ENCODE assay signal across 15 cellular contexts in the genomic region with DNA sequence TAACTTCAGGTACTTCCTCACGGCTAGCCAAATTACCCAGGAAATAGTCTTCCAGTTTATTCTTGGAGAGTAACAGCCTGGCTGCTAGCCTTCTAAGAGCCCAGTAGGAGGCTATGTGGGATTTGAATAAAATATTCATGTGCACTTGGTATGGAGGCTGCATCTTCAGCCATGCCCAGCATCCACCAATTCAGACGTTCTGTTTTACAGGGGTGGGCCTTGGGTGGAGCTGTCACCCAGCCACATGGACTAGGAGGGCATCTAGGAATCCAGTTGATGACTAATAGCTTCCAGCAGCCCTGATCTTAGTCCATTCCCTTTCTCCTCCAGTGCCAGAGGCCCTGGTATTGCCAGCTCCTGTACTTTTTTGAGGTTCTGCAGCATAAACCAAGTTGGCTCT.
DNase-seq lines count a peak whose midpoint lies in the region; ATAC-seq, FAIRE-seq and TF ChIP-seq lines count a peak whose summit lies in the region.
"Had no signal": no experiment of that assay in that cellular context is flagged by ENCODE, and none has a peak within 500 bp of the region (broad histone marks: within the 10 kb centered on the region; RNA-seq: fewer than 3 reads in every experiment).

No MANE protein-coding gene starts in this region.

- H3K36me3 ChIP-seq in HepG2 (replicated peaks in 1 of 2; ENCODE audit: control insufficient read depth in 1 of 2, insufficient read depth in 2 of 2, low read length in 2 of 2), result no peaks in the 10 kb centered on the region

- no peak for TF ChIP-seq RAD21 in HepG2 (CRISPR knock-in tag; IDR thresholded peaks at IDR 0.05)

- H3K4me3 ChIP-seq in AG10803 (ENCODE audit: low read length) (no peak overlapping the region), cardiac fibroblast (replicated peaks in 1 of 2; ENCODE audit: low read depth in 2 of 2, low read length in 2 of 2) (no peak overlapping the region), HepG2 (replicated peaks in 1 of 3; ENCODE audit: insufficient read depth in 1 of 3, low read depth in 2 of 3, low read length in 3 of 3) (no peak overlapping the region)

- H3K9ac ChIP-seq in HepG2 (ENCODE audit: insufficient read depth, low read depth, low read length), result no peak overlapping the region

- H3K4me1 ChIP-seq in HepG2 (ENCODE audit: insufficient read depth, low read length), result peaks cover 9% of the 10 kb centered on the region

- H4K20me1 ChIP-seq in HepG2 (ENCODE audit: insufficient read depth, low read length), result no peaks in the 10 kb centered on the region

- no peaks in the 10 kb centered on the region for H3K9me3 ChIP-seq in HepG2 (ENCODE audit: low read length)

- CTCF ChIA-PET in HepG2 (lab: Yijun Ruan, JAX; ENCODE audit: low intra/inter-chr PET ratio, low total read pairs), result no interaction called here

- in situ Hi-C loops in HepG2 (cut with HindIII; ENCODE audit: extremely low pct_ligation_motif_present, low pct_unique_long_range_greater_than_20kb), result no loop called here

- no peaks in the 10 kb centered on the region for H3K79me2 ChIP-seq in HepG2 (ENCODE audit: insufficient read depth, low read length)

- peaks cover 0 to 5% of the 10 kb centered on the region in 2 experiments; a peak in 1 of 5 replicates for H3K27me3 ChIP-seq in HepG2 (ENCODE audit: control insufficient read depth in 1 of 2, insufficient read depth in 2 of 2, low read length in 2 of 2)

- ATAC-seq in HepG2, result peak; percentile 72
- no peak for ATAC-seq in GM19395 (IDR thresholded peaks at IDR 0.05; ENCODE audit: unreplicated experiment)
- ATAC-seq in HG03097 (IDR thresholded peaks at IDR 0.05; ENCODE audit: low FRiP score, unreplicated experiment), result no peak
- ATAC-seq in GM21390 (IDR thresholded peaks at IDR 0.05; ENCODE audit: unreplicated experiment), result no peak
- ATAC-seq in HG02642 (IDR thresholded peaks at IDR 0.05; ENCODE audit: poor library complexity, unreplicated experiment), result no peak
- ATAC-seq: Right ventricle myocardium inferior; stimulated activated memory B cell treated with anti-CD40 and anti-IgM and Interleukin-4, amounts not matched to agents 10 μg/mL and 1 μg/mL and 100 μg/mL, for 72 hours had no signal

- TF ChIP-seq CTCF in AG10803 (conservative IDR thresholded peaks at IDR 0.05; ENCODE audit: low read length), result peak; percentile 45
- peak; percentile 39 for TF ChIP-seq CTCF in cardiac fibroblast (IDR thresholded peaks at IDR 0.05; ENCODE audit: low read depth, low read length)
- no peak for TF ChIP-seq CTCF in HepG2 (CRISPR knock-in tag; IDR thresholded peaks at IDR 0.05)

- WGBS in HepG2 (ENCODE audit: low lambda C conversion rate), result 20% methylated on average over 1 of the region's 2 CpGs

- no TSS peak for BruUV-seq in HepG2 (replicated peaks; lab: Mats Ljungman, UMichigan)

- no peak for TF ChIP-seq EP300 in HepG2 (IDR thresholded peaks at IDR 0.05; ENCODE audit: low read depth in 2 of 2, low read length in 2 of 2)
- TF ChIP-seq EP300 in HepG2 (CRISPR knock-in tag; IDR thresholded peaks at IDR 0.05; ENCODE audit: borderline replicate concordance), result no peak

- POLR2A ChIA-PET in HepG2 (lab: Yijun Ruan, JAX), result no interaction called here

- DNase-seq in AG10803 (ENCODE audit: low read depth) (peak; percentile 37), M059J (ENCODE audit: low read depth) (peak; percentile 53), cardiac fibroblast (ENCODE audit: low read depth in 2 of 2) (peak; percentile 57 to 61), HepG2 (ENCODE audit: low spot score) (no peak)
- DNase-seq: activated CD4-positive, alpha-beta T cell treated with anti-CD3 and anti-CD28 coated beads for 48 hours; activated effector memory CD4-positive, alpha-beta T cell treated with Interleukin-2 at 50 U/mL for 16 hours; COR-L47; cortex of kidney; NCI-H2029 treated with DMSO at 0.1 percent for 48 hours had no signal

- H3K27ac ChIP-seq in HepG2 (ENCODE audit: extremely low read length, insufficient read depth, low read length), result no peak overlapping the region

- no peak for TF ChIP-seq POLR2A in HepG2 (IDR thresholded peaks at IDR 0.05; ENCODE audit: insufficient read depth in 1 of 2, low read depth in 2 of 2, low read length in 2 of 2)

- H2AFZ ChIP-seq in HepG2 (ENCODE audit: low read length), result no peak overlapping the region

- FAIRE-seq in HepG2 (lab: Jason Lieb, UNC), result no peak

- no peak overlapping the region for H3K4me2 ChIP-seq in HepG2 (ENCODE audit: low read depth, low read length)

- intact Hi-C loops in HepG2 (cut with micrococcal nuclease; ENCODE audit: unreplicated experiment), result no loop called here

TF ChIP-seq in HepG2, 621 proteins besides CTCF, POLR2A, EP300 and RAD21:
- TF ChIP-seq ZNF776 (CRISPR knock-in tag; IDR thresholded peaks at IDR 0.05), result no peak
- no peak for TF ChIP-seq HOXA9 (CRISPR knock-in tag; IDR thresholded peaks at IDR 0.05; ENCODE audit: borderline replicate concordance)
- TF ChIP-seq CREM (IDR thresholded peaks at IDR 0.05), result no peak
- no peak for TF ChIP-seq CREM (CRISPR knock-in tag; IDR thresholded peaks at IDR 0.05)
- no peak for TF ChIP-seq MTF2 (CRISPR knock-in tag; IDR thresholded peaks at IDR 0.05; ENCODE audit: borderline replicate concordance)
- no peak for TF ChIP-seq ZNF605 (CRISPR knock-in tag; IDR thresholded peaks at IDR 0.05)
- TF ChIP-seq, protein P1, sequence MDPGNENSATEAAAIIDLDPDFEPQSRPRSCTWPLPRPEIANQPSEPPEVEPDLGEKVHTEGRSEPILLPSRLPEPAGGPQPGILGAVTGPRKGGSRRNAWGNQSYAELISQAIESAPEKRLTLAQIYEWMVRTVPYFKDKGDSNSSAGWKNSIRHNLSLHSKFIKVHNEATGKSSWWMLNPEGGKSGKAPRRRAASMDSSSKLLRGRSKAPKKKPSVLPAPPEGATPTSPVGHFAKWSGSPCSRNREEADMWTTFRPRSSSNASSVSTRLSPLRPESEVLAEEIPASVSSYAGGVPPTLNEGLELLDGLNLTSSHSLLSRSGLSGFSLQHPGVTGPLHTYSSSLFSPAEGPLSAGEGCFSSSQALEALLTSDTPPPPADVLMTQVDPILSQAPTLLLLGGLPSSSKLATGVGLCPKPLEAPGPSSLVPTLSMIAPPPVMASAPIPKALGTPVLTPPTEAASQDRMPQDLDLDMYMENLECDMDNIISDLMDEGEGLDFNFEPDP (CRISPR knock-in tag; conservative IDR thresholded peaks at IDR 0.05), result no peak
- TF ChIP-seq ZNF430 (CRISPR knock-in tag; IDR thresholded peaks at IDR 0.05), result no peak
